Comparison of ENCODE assay signal across 2 cellular contexts in the genomic region with DNA sequence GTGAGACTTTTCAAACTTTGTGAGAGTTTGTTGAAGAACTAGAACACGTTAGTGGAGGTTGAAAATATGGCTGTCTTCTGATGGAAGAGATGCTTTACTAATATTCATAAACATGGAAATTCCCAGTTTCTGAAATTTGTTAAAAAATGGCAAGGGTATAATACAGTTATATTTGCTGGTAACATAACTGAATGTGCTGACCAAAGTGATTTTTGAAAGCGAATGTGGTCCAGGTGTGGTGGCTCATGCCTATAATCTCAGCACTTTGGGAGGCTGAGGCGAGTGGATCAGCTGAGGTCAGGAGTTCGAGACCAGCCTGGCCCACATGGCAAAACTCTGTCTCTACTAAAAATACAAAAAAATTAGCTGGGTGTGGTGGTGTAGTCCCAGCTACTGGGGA.
TF ChIP-seq lines count a peak whose summit lies in the region.

No MANE protein-coding gene starts in this region.

TF ChIP-seq in HepG2, 621 proteins besides CTCF, POLR2A, EP300 and RAD21:
- peak; percentile 64 to 77 for TF ChIP-seq MAFK (conservative IDR thresholded peaks at IDR 0.05 in 1 of 2, IDR thresholded peaks at IDR 0.05 in 1 of 2; ENCODE audit: low read length in 2 of 2)
- TF ChIP-seq ETV6 (CRISPR knock-in tag; conservative IDR thresholded peaks at IDR 0.05): no peak
- no peak for TF ChIP-seq SAFB2 (CRISPR knock-in tag; IDR thresholded peaks at IDR 0.05; ENCODE audit: borderline replicate concordance, low read depth)
- TF ChIP-seq MAFF (IDR thresholded peaks at IDR 0.05; ENCODE audit: low read depth, low read length): peak; percentile 67
- TF ChIP-seq, protein P1, sequence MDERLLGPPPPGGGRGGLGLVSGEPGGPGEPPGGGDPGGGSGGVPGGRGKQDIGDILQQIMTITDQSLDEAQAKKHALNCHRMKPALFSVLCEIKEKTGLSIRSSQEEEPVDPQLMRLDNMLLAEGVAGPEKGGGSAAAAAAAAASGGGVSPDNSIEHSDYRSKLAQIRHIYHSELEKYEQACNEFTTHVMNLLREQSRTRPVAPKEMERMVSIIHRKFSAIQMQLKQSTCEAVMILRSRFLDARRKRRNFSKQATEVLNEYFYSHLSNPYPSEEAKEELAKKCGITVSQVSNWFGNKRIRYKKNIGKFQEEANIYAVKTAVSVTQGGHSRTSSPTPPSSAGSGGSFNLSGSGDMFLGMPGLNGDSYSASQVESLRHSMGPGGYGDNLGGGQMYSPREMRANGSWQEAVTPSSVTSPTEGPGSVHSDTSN (CRISPR knock-in tag; IDR thresholded peaks at IDR 0.05): no peak
- no peak for TF ChIP-seq PCBP2 (optimal IDR thresholded peaks at IDR 0.05; ENCODE audit: low read depth, low read length, poor library complexity, severe bottlenecking)

TF ChIP-seq in K562, 482 proteins besides CTCF, POLR2A, EP300 and RAD21:
- TF ChIP-seq RCOR1 (IDR thresholded peaks at IDR 0.05; ENCODE audit: borderline replicate concordance in 1 of 2, low read depth in 2 of 2, low read length in 2 of 2) (no peak), MAFK (IDR thresholded peaks at IDR 0.05; ENCODE audit: low read length) (peak; percentile 17; the same call in 1 of the 2 replicates), MAFF (IDR thresholded peaks at IDR 0.05; ENCODE audit: low read length) (peak; percentile 51), MCM3 (IDR thresholded peaks at IDR 0.05) (no peak), ZNF316 (IDR thresholded peaks at IDR 0.05) (peak; percentile 74), POLR2AphosphoS2 (IDR thresholded peaks at IDR 0.05; ENCODE audit: low read length) (no peak), RBM34 (IDR thresholded peaks at IDR 0.05; ENCODE audit: borderline replicate concordance, insufficient read depth, low read length) (no peak), MAFG (tag; conservative IDR thresholded peaks at IDR 0.05) (0 out of 2 replicates have a peak, but pooled peaks have one; percentile 18), CCNT2 (IDR thresholded peaks at IDR 0.05; ENCODE audit: borderline replicate concordance, extremely low read depth, insufficient read length, low read depth, low read length) (no peak), C11orf30 (IDR thresholded peaks at IDR 0.05; ENCODE audit: low read depth) (peak; percentile 46), GTF2E2 (tag; IDR thresholded peaks at IDR 0.05) (no peak)
- TF ChIP-seq, protein P2, sequence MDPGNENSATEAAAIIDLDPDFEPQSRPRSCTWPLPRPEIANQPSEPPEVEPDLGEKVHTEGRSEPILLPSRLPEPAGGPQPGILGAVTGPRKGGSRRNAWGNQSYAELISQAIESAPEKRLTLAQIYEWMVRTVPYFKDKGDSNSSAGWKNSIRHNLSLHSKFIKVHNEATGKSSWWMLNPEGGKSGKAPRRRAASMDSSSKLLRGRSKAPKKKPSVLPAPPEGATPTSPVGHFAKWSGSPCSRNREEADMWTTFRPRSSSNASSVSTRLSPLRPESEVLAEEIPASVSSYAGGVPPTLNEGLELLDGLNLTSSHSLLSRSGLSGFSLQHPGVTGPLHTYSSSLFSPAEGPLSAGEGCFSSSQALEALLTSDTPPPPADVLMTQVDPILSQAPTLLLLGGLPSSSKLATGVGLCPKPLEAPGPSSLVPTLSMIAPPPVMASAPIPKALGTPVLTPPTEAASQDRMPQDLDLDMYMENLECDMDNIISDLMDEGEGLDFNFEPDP (CRISPR knock-in tag; IDR thresholded peaks at IDR 0.05): no peak
- TF ChIP-seq, protein P3, sequence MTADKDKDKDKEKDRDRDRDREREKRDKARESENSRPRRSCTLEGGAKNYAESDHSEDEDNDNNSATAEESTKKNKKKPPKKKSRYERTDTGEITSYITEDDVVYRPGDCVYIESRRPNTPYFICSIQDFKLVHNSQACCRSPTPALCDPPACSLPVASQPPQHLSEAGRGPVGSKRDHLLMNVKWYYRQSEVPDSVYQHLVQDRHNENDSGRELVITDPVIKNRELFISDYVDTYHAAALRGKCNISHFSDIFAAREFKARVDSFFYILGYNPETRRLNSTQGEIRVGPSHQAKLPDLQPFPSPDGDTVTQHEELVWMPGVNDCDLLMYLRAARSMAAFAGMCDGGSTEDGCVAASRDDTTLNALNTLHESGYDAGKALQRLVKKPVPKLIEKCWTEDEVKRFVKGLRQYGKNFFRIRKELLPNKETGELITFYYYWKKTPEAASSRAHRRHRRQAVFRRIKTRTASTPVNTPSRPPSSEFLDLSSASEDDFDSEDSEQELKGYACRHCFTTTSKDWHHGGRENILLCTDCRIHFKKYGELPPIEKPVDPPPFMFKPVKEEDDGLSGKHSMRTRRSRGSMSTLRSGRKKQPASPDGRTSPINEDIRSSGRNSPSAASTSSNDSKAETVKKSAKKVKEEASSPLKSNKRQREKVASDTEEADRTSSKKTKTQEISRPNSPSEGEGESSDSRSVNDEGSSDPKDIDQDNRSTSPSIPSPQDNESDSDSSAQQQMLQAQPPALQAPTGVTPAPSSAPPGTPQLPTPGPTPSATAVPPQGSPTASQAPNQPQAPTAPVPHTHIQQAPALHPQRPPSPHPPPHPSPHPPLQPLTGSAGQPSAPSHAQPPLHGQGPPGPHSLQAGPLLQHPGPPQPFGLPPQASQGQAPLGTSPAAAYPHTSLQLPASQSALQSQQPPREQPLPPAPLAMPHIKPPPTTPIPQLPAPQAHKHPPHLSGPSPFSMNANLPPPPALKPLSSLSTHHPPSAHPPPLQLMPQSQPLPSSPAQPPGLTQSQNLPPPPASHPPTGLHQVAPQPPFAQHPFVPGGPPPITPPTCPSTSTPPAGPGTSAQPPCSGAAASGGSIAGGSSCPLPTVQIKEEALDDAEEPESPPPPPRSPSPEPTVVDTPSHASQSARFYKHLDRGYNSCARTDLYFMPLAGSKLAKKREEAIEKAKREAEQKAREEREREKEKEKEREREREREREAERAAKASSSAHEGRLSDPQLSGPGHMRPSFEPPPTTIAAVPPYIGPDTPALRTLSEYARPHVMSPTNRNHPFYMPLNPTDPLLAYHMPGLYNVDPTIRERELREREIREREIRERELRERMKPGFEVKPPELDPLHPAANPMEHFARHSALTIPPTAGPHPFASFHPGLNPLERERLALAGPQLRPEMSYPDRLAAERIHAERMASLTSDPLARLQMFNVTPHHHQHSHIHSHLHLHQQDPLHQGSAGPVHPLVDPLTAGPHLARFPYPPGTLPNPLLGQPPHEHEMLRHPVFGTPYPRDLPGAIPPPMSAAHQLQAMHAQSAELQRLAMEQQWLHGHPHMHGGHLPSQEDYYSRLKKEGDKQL (CRISPR knock-in tag; IDR thresholded peaks at IDR 0.05; ENCODE audit: borderline replicate concordance): no peak
